ENCODE assay signal across 20 cellular contexts in the genomic region with DNA sequence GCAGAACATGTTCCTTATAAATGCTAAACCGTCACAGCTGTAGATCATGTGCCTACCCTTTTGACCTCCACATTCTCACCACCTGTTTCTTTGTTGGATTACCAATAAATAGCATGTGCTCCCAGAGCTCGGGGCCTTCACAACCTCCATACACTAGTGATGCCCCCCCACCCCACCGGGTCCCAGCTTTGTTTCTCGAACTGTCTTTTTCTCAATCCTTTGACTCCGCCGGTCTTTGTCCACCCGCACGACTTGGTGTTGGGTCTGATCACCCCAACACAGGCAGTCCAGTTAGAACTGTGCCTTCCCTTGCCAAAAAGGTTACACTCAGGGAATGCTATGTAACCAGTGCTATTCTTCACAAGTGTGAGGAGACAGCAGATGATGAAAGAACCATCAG.
A peak's percentile ranks its signal among the peaks of the same experiment; 100 is the strongest.
DNase-seq lines count a peak whose midpoint lies in the region; ATAC-seq and TF ChIP-seq lines count a peak whose summit lies in the region.
"Had no signal": no experiment of that assay in that cellular context is flagged by ENCODE, and none has a peak within 500 bp of the region (broad histone marks: within the 10 kb centered on the region; RNA-seq: fewer than 3 reads in every experiment).

No MANE protein-coding gene starts in this region.

- no peak overlapping the region for H3K4me3 Mint-ChIP-seq in chondrocyte (ENCODE audit: unreplicated experiment)
- H3K4me3 Mint-ChIP-seq: B cell; CD4-positive, alpha-beta T cell; CD8-positive, alpha-beta T cell had no signal

- H3K9me3 Mint-ChIP-seq in chondrocyte (ENCODE audit: low read depth), result peaks cover 11% of the 10 kb centered on the region
- H3K9me3 Mint-ChIP-seq: CD4-positive, alpha-beta T cell had no signal

- H3K27ac Mint-ChIP-seq in chondrocyte (ENCODE audit: unreplicated experiment), result no peak overlapping the region
- H3K27ac Mint-ChIP-seq: B cell; CD4-positive, alpha-beta T cell; CD8-positive, alpha-beta T cell had no signal

- H3K36me3 Mint-ChIP-seq in chondrocyte (ENCODE audit: low read depth), result no peaks in the 10 kb centered on the region
- H3K36me3 Mint-ChIP-seq: CD8-positive, alpha-beta T cell had no signal

- no peaks in the 10 kb centered on the region for H3K27me3 ChIP-seq in SJCRH30
- H3K27me3 ChIP-seq: BLaER1 treated with 17β-estradiol and CSF1 and Interleukin-3, amounts not matched to agents 10 nM and 100 nM had no signal

- ATAC-seq in HG03432 (IDR thresholded peaks at IDR 0.05; ENCODE audit: unreplicated experiment), result no peak
- ATAC-seq: A549; CD8-positive, alpha-beta T cell had no signal

- no peaks in the 10 kb centered on the region for H3K9me3 ChIP-seq in SJCRH30 (replicated peaks)
- H3K9me3 ChIP-seq: A549, Caco-2 had no signal

- H3K4me1 ChIP-seq in SJCRH30, result peaks cover 8% of the 10 kb centered on the region
- H3K4me1 ChIP-seq: A549; BLaER1 treated with 17β-estradiol and CSF1 and Interleukin-3, amounts not matched to agents 10 nM and 100 nM; Caco-2 had no signal

- no peaks in the 10 kb centered on the region for H3K4me1 Mint-ChIP-seq in chondrocyte (ENCODE audit: low read depth)
- H3K4me1 Mint-ChIP-seq: B cell had no signal

- H3K27me3 Mint-ChIP-seq in chondrocyte (ENCODE audit: low read depth), result peaks cover 2% of the 10 kb centered on the region
- H3K27me3 Mint-ChIP-seq: B cell; CD4-positive, alpha-beta T cell had no signal

- 0 out of 2 replicates have a peak overlapping the region, but pooled peaks have one; percentile 11 for H3K27ac ChIP-seq in SJCRH30
- H3K27ac ChIP-seq: 22Rv1; A549; BLaER1 treated with 17β-estradiol and CSF1 and Interleukin-3, amounts not matched to agents 10 nM and 100 nM; C4-2B had no signal

- DNase-seq in SJCRH30 (peak; percentile 27 to 31), chondrocyte (ENCODE audit: low spot score) (peak; percentile 63), myocyte (ENCODE audit: low read depth) (peak; percentile 15), posterior vena cava (ENCODE audit: low spot score) (peak; percentile 68), dermis blood vessel endothelial cell (no peak), T-helper 9 cell (no peak), NCI-H446 (lab: John Stamatoyannopoulos, UW) (no peak)
- DNase-seq: AML-193; Caco-2; Calu3; CD4-positive, alpha-beta T cell; CD8-positive, alpha-beta T cell; DMS79 treated with DMSO at 0.1 percent for 48 hours; GF-D8 had no signal

- intact Hi-C loops in posterior vena cava (cut with DNase I), result no loop called here

- no peak for TF ChIP-seq CTCF in chondrocyte (IDR thresholded peaks at IDR 0.05)

- H3K36me3 ChIP-seq in SJCRH30, result no peaks in the 10 kb centered on the region
- H3K36me3 ChIP-seq: BLaER1 treated with 17β-estradiol and CSF1 and Interleukin-3, amounts not matched to agents 10 nM and 100 nM had no signal

- H3K4me3 ChIP-seq in SJCRH30, result no peak overlapping the region
- H3K4me3 ChIP-seq: A549; BLaER1 treated with 17β-estradiol and CSF1 and Interleukin-3, amounts not matched to agents 10 nM and 100 nM had no signal

Comparison
In these comparisons a context has a peak if more than half of its experiments do, and no peak if none do; other contexts are left out.
1. DNase-seq: peak in SJCRH30 (2 of 2), chondrocyte (single experiment), myocyte (single experiment) and posterior vena cava (single experiment); none in dermis blood vessel endothelial cell (single experiment), T-helper 9 cell (single experiment) and NCI-H446 (0 of 2).